In genomic region chr2:220227272-220227920, GRCh38 we compare ENCODE assay signal across 1 cellular context.
TF ChIP-seq lines count a peak whose summit lies in the region.

No MANE protein-coding gene starts in this region.

TF ChIP-seq in GM23338, 12 proteins besides CTCF, POLR2A, EP300 and RAD21 (continued from another document):
- TF ChIP-seq ETS1 (IDR thresholded peaks at IDR 0.05): no peak
- TF ChIP-seq ZNF114 (CRISPR knock-in tag; IDR thresholded peaks at IDR 0.05): no peak
- TF ChIP-seq EZH2 (IDR thresholded peaks at IDR 0.05; ENCODE audit: low read depth, unreplicated experiment): no peak
- no peak for TF ChIP-seq NANOG (IDR thresholded peaks at IDR 0.05; ENCODE audit: borderline replicate concordance)
- no peak for TF ChIP-seq EZH2phosphoT487 (IDR thresholded peaks at IDR 0.05; ENCODE audit: unreplicated experiment)
- TF ChIP-seq ZNF462 (CRISPR knock-in tag; IDR thresholded peaks at IDR 0.05): no peak
- no peak for TF ChIP-seq JUNB (IDR thresholded peaks at IDR 0.05; ENCODE audit: unreplicated experiment)
